Comparison of ENCODE assay signal across 8 cellular contexts in genomic region chr6:89834884-89835792, GRCh38. TPM values are rescaled to one million over a fixed set of nuclear protein-coding genes. Genes with fewer than 3 reads are reported as not detected.
DNase-seq lines count a peak whose midpoint lies in the region; ATAC-seq and TF ChIP-seq lines count a peak whose summit lies in the region.

No MANE protein-coding gene starts in this region.

- H3K4me3 ChIP-seq in OCI-LY7 (ENCODE audit: low read depth, low read length, poor library complexity, severe bottlenecking): peak overlapping the region; percentile 29
- H3K4me3 ChIP-seq in Karpas-422 (ENCODE audit: low read length): no peak overlapping the region

- H3K4me2 ChIP-seq in OCI-LY7 (ENCODE audit: low read length) (peak overlapping the region; percentile 55), Karpas-422 (ENCODE audit: low read depth, low read length, poor library complexity, severe bottlenecking) (no peak overlapping the region)

- no peaks in the 10 kb centered on the region for H3K27me3 ChIP-seq in Karpas-422 (ENCODE audit: low read length)

- H3K36me3 ChIP-seq in OCI-LY7 (ENCODE audit: insufficient read depth, low read length) (peaks cover 74% of the 10 kb centered on the region), Karpas-422 (ENCODE audit: insufficient read depth, low read length) (peaks cover 25% of the 10 kb centered on the region; the same call in 1 of the 2 replicates)

- H3K4me3 Mint-ChIP-seq in immature natural killer cell: peak overlapping the region; percentile 72 to 86 (median 81)

- H3K9ac ChIP-seq in Karpas-422 (ENCODE audit: low read length): no peak overlapping the region

- H3K9me3 ChIP-seq in OCI-LY7 (ENCODE audit: low read length): no peaks in the 10 kb centered on the region
- no peaks in the 10 kb centered on the region for H3K9me3 ChIP-seq in Karpas-422 (ENCODE audit: low read length)

- H3K27me3 Mint-ChIP-seq in immature natural killer cell (ENCODE audit: low read depth in 3 of 3): peaks cover 0 to 6% (median 4%) of the 10 kb centered on the region in 3 donors

- peaks cover 53 to 60% of the 10 kb centered on the region in 2 donors for H3K4me1 Mint-ChIP-seq in immature natural killer cell

- H3K27ac ChIP-seq in OCI-LY7 (ENCODE audit: low read depth, low read length, poor library complexity, severe bottlenecking) (peak overlapping the region; percentile 55), Karpas-422 (ENCODE audit: low read length) (no peak overlapping the region), substantia nigra (ENCODE audit: low read depth, low read length, poor library complexity, severe bottlenecking) (no peak overlapping the region)

- TF ChIP-seq CTCF in OCI-LY7 (conservative IDR thresholded peaks at IDR 0.05; ENCODE audit: low read length): no peak

- H3K27ac Mint-ChIP-seq in immature natural killer cell: peak overlapping the region; percentile 77 to 93 (median 88)

- ATAC-seq in GM18519 (IDR thresholded peaks at IDR 0.05; ENCODE audit: low FRiP score, unreplicated experiment): peak; percentile 97

- CTCF ChIA-PET in OCI-LY7 (lab: Charles Lee; ENCODE audit: unreplicated experiment): no interaction called here

- H3K9me2 ChIP-seq in OCI-LY7 (ENCODE audit: insufficient read depth, low read length): no peaks in the 10 kb centered on the region
- H3K9me2 ChIP-seq in Karpas-422 (replicated peaks; ENCODE audit: insufficient read depth, low read length): no peaks in the 10 kb centered on the region

- H3K79me2 ChIP-seq in OCI-LY7 (ENCODE audit: insufficient read depth, low read depth, low read length) (peaks cover 82% of the 10 kb centered on the region), Karpas-422 (ENCODE audit: low read length) (peaks cover 88% of the 10 kb centered on the region)

- H4K20me1 ChIP-seq in OCI-LY7 (ENCODE audit: insufficient read depth, low read length) (no peaks in the 10 kb centered on the region), Karpas-422 (ENCODE audit: insufficient read depth, low read depth, low read length) (no peaks in the 10 kb centered on the region)

- H3K36me3 Mint-ChIP-seq in immature natural killer cell: peaks cover 11 to 32% (median 24%) of the 10 kb centered on the region in 3 donors

- peaks cover 30% of the 10 kb centered on the region for H3K4me1 ChIP-seq in OCI-LY7 (ENCODE audit: insufficient read depth, low read length, poor library complexity, severe bottlenecking)
- H3K4me1 ChIP-seq in Karpas-422 (ENCODE audit: low read length): peaks cover 18% of the 10 kb centered on the region

- intact Hi-C loops in OCI-LY7 (cut with micrococcal nuclease; ENCODE audit: unreplicated experiment): no loop called here

- DNase-seq in HCEC 1CT: peak; percentile 20
- DNase-seq in OCI-LY7 (ENCODE audit: low spot score): peak; percentile 45
- peak; percentile 53 to 65 (median 59) for DNase-seq in immature natural killer cell
- no peak for DNase-seq in cerebellar nuclear complex (lab: John Stamatoyannopoulos, UW)
- DNase-seq in Karpas-422: no peak
- no peak for DNase-seq in substantia nigra (lab: John Stamatoyannopoulos, UW)
- no peak for DNase-seq in NCI-H226

- no peaks in the 10 kb centered on the region for H3K9me3 Mint-ChIP-seq in immature natural killer cell

- BruUV-seq in OCI-LY7 (replicated peaks; lab: Mats Ljungman, UMichigan): no TSS peak

- POLR2A ChIA-PET in OCI-LY7 (lab: Charles Lee): interaction anchor here (0.7 to 1.4 kb wide), 2 partner anchors 11 to 532 kb away, joined by 4 read pairs; no protein-coding TSS in a partner anchor

- H2AFZ ChIP-seq in OCI-LY7 (ENCODE audit: low read length): no peak overlapping the region
- H2AFZ ChIP-seq in Karpas-422 (ENCODE audit: low read length): no peak overlapping the region

RNA-seq across cellular contexts. Expression of gene CASP8AP2, which starts 5.5 kb away (rescaled TPM):
- total RNA-seq in OCI-LY7 (2014; rRNA removed; shearing (Covaris generic)): 22.6 and 23.7 TPM in 2 replicates
- 39.5 and 40.0 TPM in 2 replicates for total RNA-seq in OCI-LY7 (2022)
- polyA plus RNA-seq in immature natural killer cell: 10 to 100 TPM in 2 of 3 donors, 1 to 10 TPM in 1; 7.8 to 52.1 (median 19.5) TPM
- total RNA-seq in Karpas-422 (2014; rRNA removed; shearing (Covaris generic); ENCODE audit: low replicate concordance): 14.4 and 23.6 TPM in 2 replicates

RNA-seq across cellular contexts. Expression of gene MDN1, which starts 15.5 kb away (rescaled TPM):
- 42.9 and 48.6 TPM in 2 replicates for total RNA-seq in OCI-LY7 (2014; rRNA removed; shearing (Covaris generic))
- 55.3 and 62.3 TPM in 2 replicates for total RNA-seq in OCI-LY7 (2022)
- 1 to 10 TPM; 2.6 to 9.3 (median 3.1) TPM for polyA plus RNA-seq in immature natural killer cell
- total RNA-seq in Karpas-422 (2014; rRNA removed; shearing (Covaris generic); ENCODE audit: low replicate concordance): 36.5 and 42.0 TPM in 2 replicates

RNA-seq across cellular contexts. Expression of gene GJA10, which starts 59.1 kb away (rescaled TPM):
- not detected in 2 replicates for total RNA-seq in OCI-LY7 (2014; rRNA removed; shearing (Covaris generic))
- not detected in 2 replicates for total RNA-seq in OCI-LY7 (2022)
- not detected for polyA plus RNA-seq in immature natural killer cell
- 1.3 and 2.3 TPM in 2 replicates for total RNA-seq in Karpas-422 (2014; rRNA removed; shearing (Covaris generic); ENCODE audit: low replicate concordance)

Comparison
In these comparisons a context has a peak if more than half of its experiments do, and no peak if none do; other contexts are left out.
1. DNase-seq: peak in HCEC 1CT (single experiment), OCI-LY7 (single experiment) and immature natural killer cell (3 of 3); none in cerebellar nuclear complex (0 of 2), Karpas-422 (single experiment), substantia nigra (0 of 49) and NCI-H226 (single experiment).